24 cellular contexts compared by ENCODE assay signal in genomic region chr2:11215407-11215806, GRCh38.
DNase-seq lines count a peak whose midpoint lies in the region; ATAC-seq, FAIRE-seq and TF ChIP-seq lines count a peak whose summit lies in the region.
"Had no signal": no experiment of that assay in that cellular context is flagged by ENCODE, and none has a peak within 500 bp of the region (broad histone marks: within the 10 kb centered on the region; RNA-seq: fewer than 3 reads in every experiment).

No MANE protein-coding gene starts in this region.

- CTCF ChIA-PET in A549 (lab: Yijun Ruan, JAX): interaction anchor here (0.8 to 1.1 kb wide), 4 partner anchors 19 to 196 kb away, joined by 3 to 4 read pairs (median 4); a partner anchor contains a TSS

- H3K36me3 Mint-ChIP-seq in mesothelial cell of epicardium: peaks cover 48% of the 10 kb centered on the region

- H3K9me3 Mint-ChIP-seq in mesothelial cell of epicardium: peaks cover 3% of the 10 kb centered on the region
- H3K9me3 Mint-ChIP-seq: CD14-positive monocyte; CD4-positive, alpha-beta T cell had no signal

- H3K36me3 ChIP-seq in SK-N-MC (ENCODE audit: insufficient read depth, low read length): peaks cover 64% of the 10 kb centered on the region

- WGBS in A549 (ENCODE audit: missing lambda C conversion rate): 90% methylated on average over 3 of the region's 3 CpGs

- peaks cover 6% of the 10 kb centered on the region; the same call in 2 of the 3 replicates for H3K4me1 ChIP-seq in A549
- H3K4me1 ChIP-seq: BE2C; BLaER1 treated with 17β-estradiol and CSF1 and Interleukin-3, amounts not matched to agents 10 nM and 100 nM had no signal

- peaks cover 3% of the 10 kb centered on the region for H3K4me1 Mint-ChIP-seq in mesothelial cell of epicardium
- H3K4me1 Mint-ChIP-seq: CD14-positive monocyte had no signal

- TF ChIP-seq RAD21 in A549 (conservative IDR thresholded peaks at IDR 0.05 in 1 of 2, IDR thresholded peaks at IDR 0.05 in 1 of 2): no peak

- no peak overlapping the region for H3K4me2 ChIP-seq in A549
- H3K4me2 ChIP-seq: BLaER1 treated with 17β-estradiol and CSF1 and Interleukin-3, amounts not matched to agents 10 nM and 100 nM had no signal

- H3K9ac ChIP-seq in SK-N-MC (ENCODE audit: insufficient read length): no peak overlapping the region
- H3K9ac ChIP-seq: BLaER1 treated with 17β-estradiol and CSF1 and Interleukin-3, amounts not matched to agents 10 nM and 100 nM had no signal

- no peak for DNase-seq in A549 (ENCODE audit: low read depth in 1 of 2, low spot score in 1 of 2)
- no peak for DNase-seq in H54 (ENCODE audit: insufficient read length, low spot score)
- no peak for DNase-seq in SK-N-MC (ENCODE audit: low read depth, low spot score)
- DNase-seq in mesothelial cell of epicardium (ENCODE audit: low spot score in 2 of 2, unreplicated experiment in 2 of 2): no peak
- no peak for DNase-seq in left colon
- no peak for DNase-seq in G401 (ENCODE audit: low spot score)
- DNase-seq: ACHN; AML-193; BE2C; Calu3; CD4-positive, alpha-beta T cell; COR-L47; DMS53; DMS79 treated with DMSO at 0.1 percent for 48 hours; GDM1; GOT3; H7; HCEC 1CT had no signal

- in situ Hi-C loops in G401 (cut with HindIII; ENCODE audit: low sequenced_read_pairs): no loop called here

- ATAC-seq in A549 (no peak), left colon (no peak), GM21737 (IDR thresholded peaks at IDR 0.05; ENCODE audit: unreplicated experiment) (no peak), HG03442 (IDR thresholded peaks at IDR 0.05; ENCODE audit: unreplicated experiment) (no peak)
- ATAC-seq: GM12878 had no signal

- H3K27ac ChIP-seq in A549: no peak overlapping the region
- H3K27ac ChIP-seq in SK-N-MC: peak overlapping the region; percentile 52
- H3K27ac ChIP-seq: BLaER1 treated with 17β-estradiol and CSF1 and Interleukin-3, amounts not matched to agents 10 nM and 100 nM had no signal

- no peak overlapping the region for H3K4me3 Mint-ChIP-seq in mesothelial cell of epicardium
- H3K4me3 Mint-ChIP-seq: CD14-positive monocyte; CD4-positive, alpha-beta T cell had no signal

- peak overlapping the region; percentile 6 for H3K27ac Mint-ChIP-seq in mesothelial cell of epicardium
- H3K27ac Mint-ChIP-seq: CD14-positive monocyte; CD4-positive, alpha-beta T cell had no signal

- H3K9me3 ChIP-seq in A549 (no peaks in the 10 kb centered on the region), SK-N-MC (ENCODE audit: low read depth, low read length) (no peaks in the 10 kb centered on the region)
- H3K9me3 ChIP-seq: BE2C; BLaER1 treated with 17β-estradiol and CSF1 and Interleukin-3, amounts not matched to agents 10 nM and 100 nM had no signal

- no peaks in the 10 kb centered on the region for H3K27me3 Mint-ChIP-seq in mesothelial cell of epicardium (ENCODE audit: low read depth)
- H3K27me3 Mint-ChIP-seq: CD4-positive, alpha-beta T cell had no signal

- H3K4me3 ChIP-seq in A549: no peak overlapping the region
- no peak overlapping the region for H3K4me3 ChIP-seq in SK-N-MC
- H3K4me3 ChIP-seq: BLaER1 treated with 17β-estradiol and CSF1 and Interleukin-3, amounts not matched to agents 10 nM and 100 nM; GM12878 had no signal

- POLR2A ChIA-PET in A549 (lab: Yijun Ruan, JAX): no interaction called here

- FAIRE-seq in A549 (lab: Jason Lieb, UNC) (peak; percentile 7), H54 (lab: Jason Lieb, UNC) (peak; percentile 11)
- FAIRE-seq: GM12878, GM19239 had no signal

- no peak for TF ChIP-seq CTCF in A549 (IDR thresholded peaks at IDR 0.05)
- TF ChIP-seq CTCF in mesothelial cell of epicardium (IDR thresholded peaks at IDR 0.05; ENCODE audit: unreplicated experiment): no peak

- intact Hi-C loops in left colon (cut with DNase I, micrococcal nuclease): no loop called here

- TF ChIP-seq EP300 in A549 (IDR thresholded peaks at IDR 0.05): no peak

- TF ChIP-seq POLR2A in A549 (IDR thresholded peaks at IDR 0.05; ENCODE audit: low read length): no peak
- no peak for TF ChIP-seq POLR2A in H54 (IDR thresholded peaks at IDR 0.05; ENCODE audit: low read depth, low read length)

TF ChIP-seq in A549, 52 proteins besides CTCF, POLR2A, EP300 and RAD21:
- no peak for TF ChIP-seq NPAS2 (CRISPR knock-in tag; IDR thresholded peaks at IDR 0.05; ENCODE audit: borderline replicate concordance)
- no peak for TF ChIP-seq FOSL2 (IDR thresholded peaks at IDR 0.05)
- TF ChIP-seq FOSL2 (CRISPR knock-in tag; IDR thresholded peaks at IDR 0.05): no peak
- TF ChIP-seq MAFK (IDR thresholded peaks at IDR 0.05; ENCODE audit: partially characterized antibody): peak; percentile 78
TF ChIP-seq in A549: peak in this region for 1.
